1 cellular context compared by ENCODE assay signal in genomic region chr9:128361981-128362646, GRCh38.
TF ChIP-seq lines count a peak whose summit lies in the region.

No MANE protein-coding gene starts in this region.

TF ChIP-seq in WTC11, 78 proteins besides CTCF, POLR2A, EP300 and RAD21 (continued from another document):
- TF ChIP-seq ZNF425 (CRISPR knock-in tag; conservative IDR thresholded peaks at IDR 0.05) (no peak), SOX15 (CRISPR knock-in tag; IDR thresholded peaks at IDR 0.05) (no peak), OVOL2 (CRISPR knock-in tag; IDR thresholded peaks at IDR 0.05; ENCODE audit: borderline replicate concordance) (no peak), TCF7 (CRISPR knock-in tag; IDR thresholded peaks at IDR 0.05; ENCODE audit: low read depth) (no peak), ATF6 (CRISPR knock-in tag; IDR thresholded peaks at IDR 0.05) (no peak), TEAD4 (CRISPR knock-in tag; IDR thresholded peaks at IDR 0.05) (no peak), E2F1 (CRISPR knock-in tag; IDR thresholded peaks at IDR 0.05) (no peak), ETV6 (CRISPR knock-in tag; IDR thresholded peaks at IDR 0.05) (peak; percentile 69; the same call in 1 of the 2 replicates), PRDM15 (CRISPR knock-in tag; IDR thresholded peaks at IDR 0.05) (no peak), ZBTB43 (CRISPR knock-in tag; IDR thresholded peaks at IDR 0.05) (no peak), ZSCAN18 (CRISPR knock-in tag; IDR thresholded peaks at IDR 0.05) (no peak), E2F4 (CRISPR knock-in tag; IDR thresholded peaks at IDR 0.05; ENCODE audit: borderline replicate concordance, low read depth) (no peak), KAT7 (CRISPR knock-in tag; IDR thresholded peaks at IDR 0.05; ENCODE audit: borderline replicate concordance) (no peak), SMAD4 (CRISPR knock-in tag; IDR thresholded peaks at IDR 0.05) (no peak), ZNF232 (CRISPR knock-in tag; IDR thresholded peaks at IDR 0.05) (peak; percentile 79; the same call in 1 of the 2 replicates), JAZF1 (CRISPR knock-in tag; IDR thresholded peaks at IDR 0.05) (no peak), STAT6 (CRISPR knock-in tag; conservative IDR thresholded peaks at IDR 0.05; ENCODE audit: low read depth) (no peak), ZBTB21 (CRISPR knock-in tag; IDR thresholded peaks at IDR 0.05; ENCODE audit: borderline replicate concordance) (no peak), RORB (CRISPR knock-in tag; IDR thresholded peaks at IDR 0.05) (no peak), ZNF423 (CRISPR knock-in tag; IDR thresholded peaks at IDR 0.05) (no peak), NR2C2 (CRISPR knock-in tag; IDR thresholded peaks at IDR 0.05) (no peak), ZMAT4 (CRISPR knock-in tag; IDR thresholded peaks at IDR 0.05) (no peak), USF2 (CRISPR knock-in tag; IDR thresholded peaks at IDR 0.05) (peak; percentile 63; the same call in 1 of the 2 replicates), FOXP1 (CRISPR knock-in tag; IDR thresholded peaks at IDR 0.05; ENCODE audit: borderline replicate concordance) (no peak), ESRRA (CRISPR knock-in tag; IDR thresholded peaks at IDR 0.05; ENCODE audit: borderline replicate concordance) (no peak), NR1H2 (CRISPR knock-in tag; IDR thresholded peaks at IDR 0.05) (no peak), USF1 (CRISPR knock-in tag; IDR thresholded peaks at IDR 0.05) (peak; percentile 24; the same call in 1 of the 2 replicates), ERG (CRISPR knock-in tag; IDR thresholded peaks at IDR 0.05) (no peak), ZNF121 (CRISPR knock-in tag; IDR thresholded peaks at IDR 0.05) (no peak)
TF ChIP-seq in WTC11: peak in this region for 5.
